29 cellular contexts compared by ENCODE assay signal in the genomic region with DNA sequence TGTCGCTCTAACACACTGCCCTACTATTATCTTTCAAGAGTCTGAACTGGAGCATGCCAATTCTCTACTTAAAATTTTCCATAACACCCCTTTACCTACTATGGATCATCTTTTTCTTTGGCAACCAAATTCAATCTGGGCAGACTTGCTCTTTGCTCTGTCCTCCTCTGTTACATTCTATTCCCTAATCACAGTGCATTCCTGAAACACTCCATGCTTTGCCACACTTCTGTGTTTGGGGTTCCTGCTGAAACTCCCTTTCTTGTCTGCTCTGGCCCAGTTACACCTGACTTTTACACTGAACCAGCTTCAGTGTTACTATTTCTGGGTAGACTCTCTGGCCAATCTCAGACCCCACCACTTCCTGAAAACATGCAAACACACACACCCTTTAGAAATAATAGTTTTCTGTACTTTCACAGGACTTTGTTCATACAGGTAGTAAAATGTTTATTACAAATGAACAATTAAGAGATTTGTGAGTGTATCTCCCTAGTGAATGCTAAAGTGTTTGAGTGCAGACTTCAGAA.
"Had no signal": no experiment of that assay in that cellular context is flagged by ENCODE, and none has a peak within 500 bp of the region (broad histone marks: within the 10 kb centered on the region; RNA-seq: fewer than 3 reads in every experiment).

No MANE protein-coding gene starts in this region.

- ATAC-seq: HepG2, Right ventricle myocardium inferior, T-helper 17 cell had no signal

- H3K4me2 ChIP-seq: PC-9 had no signal

- H3K4me1 Mint-ChIP-seq: T-helper 17 cell had no signal

- H3K27ac Mint-ChIP-seq: T-helper 17 cell had no signal

- DNase-seq: IMR-90; Karpas-422; KG1; MG63; MV-4-11; NCI-H1048; NCI-H1105; NCI-H1417; NCI-H1436 treated with DMSO at 0.1 percent for 48 hours; NCI-H1694; NCI-H187 treated with DMSO at 0.1 percent for 48 hours; NCI-H2081; NCI-H2107; NCI-H2227 treated with DMSO at 0.1 percent for 48 hours; NCI-H446; NCI-H510A; NCI-H524 treated with DMSO at 0.1 percent for 48 hours; NCI-H69; NCI-H774; NK-92 treated with Interleukin-12 subunit alpha and Interleukin-12 subunit beta, amount 100 ng/mL, for 24 hours; OCI-M1; PC-9; Peyer's patch; SHP77 treated with DMSO at 0.1 percent for 48 hours; SJCRH30; T-helper 1 cell; T-helper 17 cell had no signal

- H3K36me3 ChIP-seq: MG63, Peyer's patch, SJCRH30 had no signal

- H3K27ac ChIP-seq: PC-9, Peyer's patch, SJCRH30 had no signal

- H3K9me3 ChIP-seq: MG63, Peyer's patch, SJCRH30 had no signal

- H3K4me1 ChIP-seq: Peyer's patch, SJCRH30 had no signal

- H2AFZ ChIP-seq: PC-9 had no signal

- H3K27me3 ChIP-seq: MG63, Peyer's patch, SJCRH30 had no signal

- H3K4me3 ChIP-seq: MG63, PC-9, Peyer's patch, SJCRH30 had no signal

- H3K4me3 Mint-ChIP-seq: T-helper 17 cell had no signal

- H3K27me3 Mint-ChIP-seq: T-helper 17 cell had no signal

- FAIRE-seq: HepG2 had no signal
